In genomic region chr19:52949422-52949821, GRCh38 we compare ENCODE assay signal across 23 cellular contexts. TPM values are rescaled to one million over a fixed set of nuclear protein-coding genes. Genes with fewer than 3 reads are reported as not detected.
A peak's percentile ranks its signal among the peaks of the same experiment; 100 is the strongest.
DNase-seq lines count a peak whose midpoint lies in the region; ATAC-seq, FAIRE-seq and TF ChIP-seq lines count a peak whose summit lies in the region.
"Had no signal": no experiment of that assay in that cellular context is flagged by ENCODE, and none has a peak within 500 bp of the region (broad histone marks: within the 10 kb centered on the region; RNA-seq: fewer than 3 reads in every experiment).

No MANE protein-coding gene starts in this region.

- H3K27me3 Mint-ChIP-seq in activated naive CD8-positive, alpha-beta T cell treated with anti-CD3 and anti-CD28 coated beads, Interleukin-2, amount 50 U/mL, for 24 hours: no peaks in the 10 kb centered on the region
- no peaks in the 10 kb centered on the region for H3K27me3 Mint-ChIP-seq in activated naive CD8-positive, alpha-beta T cell treated with anti-CD3 and anti-CD28 coated beads for 36 hours
- H3K27me3 Mint-ChIP-seq in activated naive CD4-positive, alpha-beta T cell treated with anti-CD3 and anti-CD28 coated beads, Interleukin-2, amount 10 ng/mL, durations not matched to agents 7 days and 5 days: no peaks in the 10 kb centered on the region
- H3K27me3 Mint-ChIP-seq: CD8-positive, alpha-beta memory T cell had no signal

- no peaks in the 10 kb centered on the region for H3K27me3 ChIP-seq in K562 (ENCODE audit: control insufficient read depth in 2 of 2, insufficient read depth in 2 of 2, low read length in 2 of 2)

- POLR2A ChIA-PET in K562 (lab: Yijun Ruan, JAX): no interaction called here

- no TSS peak for BruUV-seq in K562 (replicated peaks; lab: Mats Ljungman, UMichigan)

- TF ChIP-seq EP300 in K562 (IDR thresholded peaks at IDR 0.05; ENCODE audit: low read length): no peak

- TF ChIP-seq POLR2A in K562 (conservative IDR thresholded peaks at IDR 0.05): no peak

- H3K4me3 Mint-ChIP-seq in activated naive CD8-positive, alpha-beta T cell treated with anti-CD3 and anti-CD28 coated beads, Interleukin-2, amount 50 U/mL, for 24 hours: no peak overlapping the region
- H3K4me3 Mint-ChIP-seq in activated naive CD8-positive, alpha-beta T cell treated with anti-CD3 and anti-CD28 coated beads for 36 hours: no peak overlapping the region
- H3K4me3 Mint-ChIP-seq in activated naive CD4-positive, alpha-beta T cell treated with anti-CD3 and anti-CD28 coated beads, Interleukin-2, amount 10 ng/mL, durations not matched to agents 7 days and 5 days: no peak overlapping the region
- H3K4me3 Mint-ChIP-seq: CD14-positive monocyte, H9 had no signal

- intact Hi-C loops in K562 (cut with micrococcal nuclease): no loop called here
- intact Hi-C loops in kidney (cut with DNase I): no loop called here

- TF ChIP-seq CTCF in K562 (IDR thresholded peaks at IDR 0.05 in 2 of 3, conservative IDR thresholded peaks at IDR 0.05 in 1 of 3; ENCODE audit: insufficient read depth in 2 of 3, low read depth in 1 of 3, low read length in 3 of 3) (no peak), kidney (IDR thresholded peaks at IDR 0.05; ENCODE audit: borderline replicate concordance, extremely low read depth, insufficient read depth) (no peak)

- H3K4me1 Mint-ChIP-seq in activated naive CD8-positive, alpha-beta T cell treated with anti-CD3 and anti-CD28 coated beads, Interleukin-2, amount 50 U/mL, for 24 hours: no peaks in the 10 kb centered on the region
- H3K4me1 Mint-ChIP-seq in activated naive CD8-positive, alpha-beta T cell treated with anti-CD3 and anti-CD28 coated beads for 36 hours: no peaks in the 10 kb centered on the region
- no peaks in the 10 kb centered on the region for H3K4me1 Mint-ChIP-seq in activated naive CD4-positive, alpha-beta T cell treated with anti-CD3 and anti-CD28 coated beads, Interleukin-2, amount 10 ng/mL, durations not matched to agents 7 days and 5 days

- FAIRE-seq in K562 (lab: Jason Lieb, UNC) (no peak), kidney (lab: Jason Lieb, UNC) (no peak)
- FAIRE-seq: A549, GM12878, GM19239 had no signal

- H2AFZ ChIP-seq in K562 (ENCODE audit: low read depth, low read length): no peak overlapping the region
- H2AFZ ChIP-seq: GM23248 had no signal

- in situ Hi-C loops in K562 (cut with MboI): no loop called here

- no peaks in the 10 kb centered on the region for H3K79me2 ChIP-seq in K562 (ENCODE audit: control insufficient read depth, insufficient read depth, low read length)

- H3K27ac ChIP-seq in K562 (ENCODE audit: extremely low read depth, low read depth, low read length): no peak overlapping the region
- no peak overlapping the region for H3K27ac ChIP-seq in kidney (ENCODE audit: low read depth in 2 of 2, low read length in 2 of 2)
- H3K27ac ChIP-seq: 22Rv1, A549, GM23248, KMS-11 had no signal

- H3K4me2 ChIP-seq in K562 (ENCODE audit: insufficient read depth, low read length): no peak overlapping the region
- H3K4me2 ChIP-seq: A549, KMS-11 had no signal

- H3K4me1 ChIP-seq in K562 (replicated peaks in 1 of 2; ENCODE audit: control insufficient read depth in 2 of 2, insufficient read depth in 2 of 2, low read length in 2 of 2): no peaks in the 10 kb centered on the region
- no peaks in the 10 kb centered on the region for H3K4me1 ChIP-seq in kidney (ENCODE audit: control insufficient read depth in 1 of 2, insufficient read depth in 1 of 2, low read depth in 1 of 2, low read length in 2 of 2)
- H3K4me1 ChIP-seq: A549 had no signal

- peak overlapping the region; percentile 56 for H3K27ac Mint-ChIP-seq in activated naive CD8-positive, alpha-beta T cell treated with anti-CD3 and anti-CD28 coated beads, Interleukin-2, amount 50 U/mL, for 24 hours
- H3K27ac Mint-ChIP-seq in activated naive CD8-positive, alpha-beta T cell treated with anti-CD3 and anti-CD28 coated beads for 36 hours: no peak overlapping the region
- H3K27ac Mint-ChIP-seq in activated naive CD4-positive, alpha-beta T cell treated with anti-CD3 and anti-CD28 coated beads, Interleukin-2, amount 10 ng/mL, durations not matched to agents 7 days and 5 days: no peak overlapping the region
- H3K27ac Mint-ChIP-seq: CD14-positive monocyte; CD8-positive, alpha-beta memory T cell; H9 had no signal

- no peaks in the 10 kb centered on the region for H3K9me1 ChIP-seq in K562 (ENCODE audit: control insufficient read depth, insufficient read depth, low read length)

- no peaks in the 10 kb centered on the region for H4K20me1 ChIP-seq in K562 (replicated peaks; ENCODE audit: control insufficient read depth, insufficient read depth, low read length)

- DNase-seq in activated naive CD8-positive, alpha-beta T cell treated with anti-CD3 and anti-CD28 coated beads, Interleukin-2, amount 50 U/mL, for 24 hours: no peak
- no peak for DNase-seq in activated naive CD8-positive, alpha-beta T cell treated with anti-CD3 and anti-CD28 coated beads for 36 hours
- DNase-seq in K562 (ENCODE audit: extremely low read depth in 1 of 4, low spot score in 3 of 4): no peak
- DNase-seq in kidney: no peak
- DNase-seq in activated CD4-positive, CD25-positive, alpha-beta regulatory T cell treated with anti-CD3 and anti-CD28 coated beads, Interleukin-2, amount 50 U/mL, for 72 hours: no peak
- no peak for DNase-seq in occipital lobe (lab: John Stamatoyannopoulos, UW)
- no peak for DNase-seq in activated naive CD4-positive, alpha-beta T cell treated with anti-CD3 and anti-CD28 coated beads, Interleukin-2, amount 10 ng/mL, durations not matched to agents 7 days and 5 days
- DNase-seq: AML-193; CD8-positive, alpha-beta memory T cell; COR-L47; DMS 273 treated with DMSO at 0.1 percent for 48 hours; DMS53; DND-41; EL; GM23248; H9 had no signal

- WGBS in K562 (ENCODE audit: insufficient coverage, low coverage, missing lambda C conversion rate): 20% methylated on average over 1 of the region's 1 CpG

- H3K36me3 ChIP-seq in K562 (ENCODE audit: control insufficient read depth, insufficient read depth, low read length) (peaks cover 41% of the 10 kb centered on the region), kidney (ENCODE audit: control insufficient read depth in 1 of 2, insufficient read depth in 2 of 2, low read length in 2 of 2) (peaks cover 27 to 39% of the 10 kb centered on the region in 2 donors)

- CTCF ChIA-PET in K562 (lab: Yijun Ruan, JAX; ENCODE audit: low intra/inter-chr PET ratio): no interaction called here
- CTCF ChIA-PET in activated naive CD4-positive, alpha-beta T cell treated with anti-CD3 and anti-CD28 coated beads, Interleukin-2, amount 10 ng/mL, durations not matched to agents 7 days and 5 days (lab: Charles Lee): no interaction called here

- H3K9me3 Mint-ChIP-seq in activated naive CD8-positive, alpha-beta T cell treated with anti-CD3 and anti-CD28 coated beads, Interleukin-2, amount 50 U/mL, for 24 hours: peaks cover 51% of the 10 kb centered on the region
- H3K9me3 Mint-ChIP-seq in activated naive CD8-positive, alpha-beta T cell treated with anti-CD3 and anti-CD28 coated beads for 36 hours: peaks cover 57% of the 10 kb centered on the region
- peaks cover 67% of the 10 kb centered on the region for H3K9me3 Mint-ChIP-seq in activated naive CD4-positive, alpha-beta T cell treated with anti-CD3 and anti-CD28 coated beads, Interleukin-2, amount 10 ng/mL, durations not matched to agents 7 days and 5 days

- no peak overlapping the region for H3K9ac ChIP-seq in K562 (ENCODE audit: insufficient read depth in 1 of 2, low read depth in 2 of 2, low read length in 2 of 2)
- H3K9ac ChIP-seq in kidney (ENCODE audit: low read length in 2 of 2): no peak overlapping the region
- H3K9ac ChIP-seq: GM23248, KMS-11 had no signal

- TF ChIP-seq RAD21 in K562 (CRISPR knock-in tag; conservative IDR thresholded peaks at IDR 0.05 in 1 of 2, IDR thresholded peaks at IDR 0.05 in 1 of 2): no peak

- peaks cover 49% of the 10 kb centered on the region for H3K9me3 ChIP-seq in K562 (replicated peaks; ENCODE audit: control insufficient read depth, insufficient read depth, low read depth, low read length)
- H3K9me3 ChIP-seq in kidney (ENCODE audit: control insufficient read depth in 1 of 2, low read length in 2 of 2): peaks cover 41 to 51% of the 10 kb centered on the region in 2 donors

- no peak for ATAC-seq in activated naive CD8-positive, alpha-beta T cell treated with anti-CD3 and anti-CD28 coated beads, Interleukin-2, amount 50 U/mL, for 24 hours
- no peak for ATAC-seq in K562
- ATAC-seq: A549, GM12878 had no signal

- H3K4me3 ChIP-seq in K562 (no peak overlapping the region), kidney (ENCODE audit: low read length in 2 of 2) (peak overlapping the region; percentile 10 to 43)
- H3K4me3 ChIP-seq: A549, GM12878, GM23248 had no signal

- peaks cover 62% of the 10 kb centered on the region for H3K36me3 Mint-ChIP-seq in activated naive CD8-positive, alpha-beta T cell treated with anti-CD3 and anti-CD28 coated beads, Interleukin-2, amount 50 U/mL, for 24 hours (ENCODE audit: low read depth)
- H3K36me3 Mint-ChIP-seq in activated naive CD8-positive, alpha-beta T cell treated with anti-CD3 and anti-CD28 coated beads for 36 hours: peaks cover 56% of the 10 kb centered on the region
- peaks cover 53% of the 10 kb centered on the region for H3K36me3 Mint-ChIP-seq in activated naive CD4-positive, alpha-beta T cell treated with anti-CD3 and anti-CD28 coated beads, Interleukin-2, amount 10 ng/mL, durations not matched to agents 7 days and 5 days

RNA-seq across cellular contexts. Expression of gene ZNF816, which starts 13.3 kb away (rescaled TPM):
- 10 to 100 TPM; 11.1 to 12.0 TPM for total RNA-seq in activated naive CD8-positive, alpha-beta T cell treated with anti-CD3 and anti-CD28 coated beads for 36 hours
- 30.0 and 80.9 TPM in 2 replicates for total RNA-seq in K562 (2011; cell fraction: chromatin; rRNA removed; ENCODE audit: low replicate concordance)
- 20.5 and 22.0 TPM in 2 replicates for total RNA-seq in K562 (2011; cell fraction: nucleolus; rRNA removed)
- 27.3 and 32.6 TPM in 2 replicates for total RNA-seq in K562 (2011; cell fraction: nucleoplasm; rRNA removed)
- 10.7 and 11.3 TPM in 2 replicates for total RNA-seq in K562 (2014; rRNA removed)
- 23.4 and 24.0 TPM in 2 replicates for total RNA-seq in K562 (2014; rRNA removed; fragmentation: Illumina TruSeq; extraction: Trizol)
- 19.3 and 23.3 TPM in 2 replicates for total RNA-seq in K562 (2015; rRNA removed; fragmentation: Illumina TruSeq; extraction: Trizol)
- 12.0 and 15.5 TPM in 2 replicates for total RNA-seq in K562 (2021)
- polyA plus RNA-seq in K562 (2011; rRNA removed): 18.0 and 18.8 TPM in 2 replicates
- polyA plus RNA-seq in K562 (2011; cell fraction: cytosol; rRNA removed): 4.3 and 9.0 TPM in 2 replicates
- 11.3 and 15.3 TPM in 2 replicates for polyA plus RNA-seq in K562 (2011; cell fraction: nucleus; rRNA removed)
- polyA plus RNA-seq in K562 (2012): 7.6 and 7.8 TPM in 2 replicates
- polyA plus RNA-seq in K562 (2014; fragmentation: Illumina TruSeq; extraction: Trizol): 13.0 and 13.1 TPM in 2 replicates
- 10 to 100 TPM; 11.1 to 17.0 TPM for polyA plus RNA-seq in K562 (2014; fragmentation: Nextera tagmentation; extraction: Ambion mirVana)
- polyA plus RNA-seq in K562 (2014; rRNA removed): 6.6 and 8.6 TPM in 2 replicates
- polyA minus RNA-seq in K562 (2011; rRNA and poly(A)+ RNA removed): 30.0 and 35.9 TPM in 2 replicates
- polyA minus RNA-seq in K562 (2011; cell fraction: cytosol; rRNA and poly(A)+ RNA removed): 12.1 and 19.6 TPM in 2 replicates
- polyA minus RNA-seq in K562 (2011; cell fraction: nucleus; rRNA and poly(A)+ RNA removed): 8.2 and 20.2 TPM in 2 replicates
- total RNA-seq in kidney: 16.6 TPM
- 4.4 TPM for polyA plus RNA-seq in kidney (ENCODE audit: insufficient read depth, low read depth, low replicate concordance)
- total RNA-seq in occipital lobe: 5.8 TPM

RNA-seq across cellular contexts. Expression of gene ZNF888, which starts 26.2 kb away (rescaled TPM):
- total RNA-seq in activated naive CD8-positive, alpha-beta T cell treated with anti-CD3 and anti-CD28 coated beads for 36 hours: 1 to 10 TPM; 5.1 to 6.1 TPM
- total RNA-seq in K562 (2011; cell fraction: chromatin; rRNA removed; ENCODE audit: low replicate concordance): 11.0 and 36.0 TPM in 2 replicates
- total RNA-seq in K562 (2011; cell fraction: nucleolus; rRNA removed): 7.5 and 10.3 TPM in 2 replicates
- 12.6 and 13.6 TPM in 2 replicates for total RNA-seq in K562 (2011; cell fraction: nucleoplasm; rRNA removed)
- 6.9 and 8.9 TPM in 2 replicates for total RNA-seq in K562 (2014; rRNA removed)
- 13.3 and 15.5 TPM in 2 replicates for total RNA-seq in K562 (2014; rRNA removed; fragmentation: Illumina TruSeq; extraction: Trizol)
- total RNA-seq in K562 (2015; rRNA removed; fragmentation: Illumina TruSeq; extraction: Trizol): 12.1 TPM in 2 replicates
- 8.3 and 10.7 TPM in 2 replicates for total RNA-seq in K562 (2021)
- 9.6 and 12.5 TPM in 2 replicates for polyA plus RNA-seq in K562 (2011; rRNA removed)
- 2.2 and 4.6 TPM in 2 replicates for polyA plus RNA-seq in K562 (2011; cell fraction: cytosol; rRNA removed)
- polyA plus RNA-seq in K562 (2011; cell fraction: nucleus; rRNA removed): 7.9 and 8.3 TPM in 2 replicates
- polyA plus RNA-seq in K562 (2012): 7.5 and 8.1 TPM in 2 replicates
- 9.9 and 10.1 TPM in 2 replicates for polyA plus RNA-seq in K562 (2014; fragmentation: Illumina TruSeq; extraction: Trizol)
- 1 to 10 TPM; 1.6 to 2.7 TPM for polyA plus RNA-seq in K562 (2014; fragmentation: Nextera tagmentation; extraction: Ambion mirVana)
- 4.5 and 5.9 TPM in 2 replicates for polyA plus RNA-seq in K562 (2014; rRNA removed)
- 40.2 and 44.6 TPM in 2 replicates for polyA minus RNA-seq in K562 (2011; rRNA and poly(A)+ RNA removed)
- polyA minus RNA-seq in K562 (2011; cell fraction: cytosol; rRNA and poly(A)+ RNA removed): 10.2 and 14.1 TPM in 2 replicates
- 7.1 and 13.7 TPM in 2 replicates for polyA minus RNA-seq in K562 (2011; cell fraction: nucleus; rRNA and poly(A)+ RNA removed)
- 22.6 TPM for total RNA-seq in kidney
- 3.4 TPM for polyA plus RNA-seq in kidney (ENCODE audit: insufficient read depth, low read depth, low replicate concordance)
- 5.5 TPM for total RNA-seq in occipital lobe
- polyA plus RNA-seq: A549 had no signal

RNA-seq across cellular contexts. Expression of gene ZNF320, which starts 52.0 kb away (rescaled TPM):
- 1 to 10 TPM; 4.9 to 7.1 TPM for total RNA-seq in activated naive CD8-positive, alpha-beta T cell treated with anti-CD3 and anti-CD28 coated beads for 36 hours
- 55.5 and 61.4 TPM in 2 replicates for total RNA-seq in K562 (2011; cell fraction: chromatin; rRNA removed; ENCODE audit: low replicate concordance)
- total RNA-seq in K562 (2011; cell fraction: nucleolus; rRNA removed): 37.0 and 39.7 TPM in 2 replicates
- 68.2 and 105 TPM in 2 replicates for total RNA-seq in K562 (2011; cell fraction: nucleoplasm; rRNA removed)
- 7.7 and 8.3 TPM in 2 replicates for total RNA-seq in K562 (2014; rRNA removed)
- total RNA-seq in K562 (2014; rRNA removed; fragmentation: Illumina TruSeq; extraction: Trizol): 14.6 and 16.1 TPM in 2 replicates
- 11.4 and 11.7 TPM in 2 replicates for total RNA-seq in K562 (2015; rRNA removed; fragmentation: Illumina TruSeq; extraction: Trizol)
- total RNA-seq in K562 (2021): 11.9 and 14.2 TPM in 2 replicates
- 25.4 and 25.6 TPM in 2 replicates for polyA plus RNA-seq in K562 (2011; rRNA removed)
- polyA plus RNA-seq in K562 (2011; cell fraction: cytosol; rRNA removed): 17.0 and 19.1 TPM in 2 replicates
- polyA plus RNA-seq in K562 (2011; cell fraction: nucleus; rRNA removed): 30.1 and 33.0 TPM in 2 replicates
- 6.8 and 8.5 TPM in 2 replicates for polyA plus RNA-seq in K562 (2012)
- 8.3 and 11.4 TPM in 2 replicates for polyA plus RNA-seq in K562 (2014; fragmentation: Illumina TruSeq; extraction: Trizol)
- 1 to 10 TPM; 5.4 to 6.5 TPM for polyA plus RNA-seq in K562 (2014; fragmentation: Nextera tagmentation; extraction: Ambion mirVana)
- 11.0 and 15.6 TPM in 2 replicates for polyA plus RNA-seq in K562 (2014; rRNA removed)
- polyA minus RNA-seq in K562 (2011; rRNA and poly(A)+ RNA removed): 12.1 and 14.5 TPM in 2 replicates
- 8.3 and 17.6 TPM in 2 replicates for polyA minus RNA-seq in K562 (2011; cell fraction: cytosol; rRNA and poly(A)+ RNA removed)
- polyA minus RNA-seq in K562 (2011; cell fraction: nucleus; rRNA and poly(A)+ RNA removed): 12.3 and 13.2 TPM in 2 replicates
- 25.8 TPM for total RNA-seq in kidney
- polyA plus RNA-seq in kidney (ENCODE audit: insufficient read depth, low read depth, low replicate concordance): 3.2 TPM
- total RNA-seq in occipital lobe: 22.6 TPM
- total RNA-seq: G401 had no signal
- polyA plus RNA-seq: A549 had no signal
